In genomic region chr1:94324168-94324544, GRCh38 we compare ENCODE assay signal across 15 cellular contexts.
DNase-seq lines count a peak whose midpoint lies in the region; ATAC-seq, FAIRE-seq and TF ChIP-seq lines count a peak whose summit lies in the region.
"Had no signal": no experiment of that assay in that cellular context is flagged by ENCODE, and none has a peak within 500 bp of the region (broad histone marks: within the 10 kb centered on the region; RNA-seq: fewer than 3 reads in every experiment).

No MANE protein-coding gene starts in this region.

- peak overlapping the region; percentile 64 for H3K9ac ChIP-seq in mammary epithelial cell (ENCODE audit: insufficient read depth, low read length)
- H3K9ac ChIP-seq: BLaER1 had no signal

- no peak for TF ChIP-seq POLR2A in A549 (IDR thresholded peaks at IDR 0.05; ENCODE audit: low read length)

- no peak for DNase-seq in A549 (ENCODE audit: low read depth in 1 of 2, low spot score in 1 of 2)
- peak; percentile 63 for DNase-seq in mammary epithelial cell
- peak; percentile 59 to 63 for DNase-seq in lung microvascular endothelial cell (ENCODE audit: low read depth in 2 of 2)
- no peak for DNase-seq in NCI-H1417 treated with DMSO at 0.1 percent for 48 hours (lab: John Stamatoyannopoulos, UW)
- no peak for DNase-seq in activated CD8-positive, alpha-beta memory T cell treated with anti-CD3 and anti-CD28 coated beads for 24 hours
- DNase-seq in NCI-H524 (lab: John Stamatoyannopoulos, UW) = no peak
- DNase-seq in frontal cortex (ENCODE audit: low spot score in 2 of 2) = no peak
- DNase-seq: nucleus accumbens; stimulated activated CD4-positive, alpha-beta T cell treated with anti-CD3 and anti-CD28 coated beads, Interleukin-15, amount 100 ng/mL, for 24 hours had no signal

- H3K27ac ChIP-seq in A549 = peak overlapping the region; percentile 78 to 90
- peak overlapping the region; percentile 93 for H3K27ac ChIP-seq in mammary epithelial cell (ENCODE audit: insufficient read depth, low read depth, low read length)
- H3K27ac ChIP-seq: BLaER1 had no signal

- dilution Hi-C loops in mammary epithelial cell (cut with HindIII; ENCODE audit: low sequenced_read_pairs) = loop anchor here (5.0 kb wide), 1 partner anchor 82 kb away; no protein-coding TSS in a partner anchor

- 26% methylated on average over 4 of the region's 4 CpGs for WGBS in A549 (ENCODE audit: missing lambda C conversion rate)
- 21% methylated on average over 4 of the region's 4 CpGs for WGBS in mammary epithelial cell (ENCODE audit: low coverage, missing lambda C conversion rate)

- FAIRE-seq in A549 (lab: Jason Lieb, UNC) = no peak
- FAIRE-seq in frontal cortex (lab: Jason Lieb, UNC) = no peak
- FAIRE-seq: GM18507 had no signal

- no peak for ATAC-seq in A549
- ATAC-seq: left lobe of liver had no signal

- no peaks in the 10 kb centered on the region for H3K9me3 ChIP-seq in A549
- no peaks in the 10 kb centered on the region for H3K9me3 ChIP-seq in mammary epithelial cell (replicated peaks; ENCODE audit: insufficient read depth, low read length)
- H3K9me3 ChIP-seq: BLaER1, vagina had no signal

- BruUV-seq in mammary epithelial cell (replicated peaks; lab: Mats Ljungman, UMichigan) = no TSS peak

- no peaks in the 10 kb centered on the region for H3K27me3 ChIP-seq in mammary epithelial cell (ENCODE audit: insufficient read depth, low read length)
- H3K27me3 ChIP-seq: BLaER1, vagina had no signal

- H3K4me2 ChIP-seq in A549 (peak overlapping the region; percentile 72), mammary epithelial cell (ENCODE audit: insufficient read depth, low read depth, low read length) (peak overlapping the region; percentile 69)
- H3K4me2 ChIP-seq: BLaER1 had no signal

- TF ChIP-seq EP300 in A549 (IDR thresholded peaks at IDR 0.05) (peak in 1 of 2 experiments; percentile 35; a peak in 1 of 5 replicates), Ishikawa (IDR thresholded peaks at IDR 0.05; ENCODE audit: borderline replicate concordance) (peak; percentile 88)

- intact Hi-C loops in mammary epithelial cell (cut with micrococcal nuclease) = loop anchor here (2.0 kb wide), 2 partner anchors 23 to 87 kb away; partner anchors contain the start of gene ARHGAP29

- no peak overlapping the region for H2AFZ ChIP-seq in mammary epithelial cell (ENCODE audit: low read depth, low read length)

- no peaks in the 10 kb centered on the region for H3K36me3 ChIP-seq in mammary epithelial cell (ENCODE audit: insufficient read depth, low read length)
- H3K36me3 ChIP-seq: BLaER1, vagina had no signal

- POLR2A ChIA-PET in A549 (lab: Yijun Ruan, JAX) = no interaction called here

- no peak overlapping the region for H3K4me3 ChIP-seq in A549
- H3K4me3 ChIP-seq in mammary epithelial cell (replicated peaks in 1 of 3; ENCODE audit: insufficient read depth in 1 of 3, low read depth in 2 of 3, low read length in 3 of 3) = peak overlapping the region in 2 of 3 experiments; percentile 20 to 21
- H3K4me3 ChIP-seq: BLaER1, coronary artery, vagina had no signal

- H3K79me2 ChIP-seq in mammary epithelial cell (ENCODE audit: insufficient read depth, low read length) = no peaks in the 10 kb centered on the region

- TF ChIP-seq CTCF in A549 (IDR thresholded peaks at IDR 0.05) = no peak
- no peak for TF ChIP-seq CTCF in mammary epithelial cell (conservative IDR thresholded peaks at IDR 0.05 in 1 of 2, IDR thresholded peaks at IDR 0.05 in 1 of 2; ENCODE audit: extremely low read depth in 1 of 2, insufficient read depth in 1 of 2, low read depth in 1 of 2, low read length in 2 of 2)

- CTCF ChIA-PET in A549 (lab: Yijun Ruan, JAX) (interaction anchor here (0.6 to 5.4 kb wide), 3 partner anchors 12 to 390 kb away, joined by 5 to 35 read pairs (median 5); no protein-coding TSS in a partner anchor), mammary epithelial cell (lab: Charles Lee; ENCODE audit: low non-redundant PET) (no interaction called here)

- in situ Hi-C loops in mammary epithelial cell (cut with MboI; ENCODE audit: low sequenced_read_pairs in 2 of 2) = loop anchor here in 1 of 2 donors (5.0 kb wide), 1 partner anchor 77 kb away; no protein-coding TSS in a partner anchor

- H3K4me1 ChIP-seq in A549 (peaks cover 77% of the 10 kb centered on the region), mammary epithelial cell (ENCODE audit: insufficient read depth, low read length) (peaks cover 63% of the 10 kb centered on the region)
- H3K4me1 ChIP-seq: BLaER1 had no signal

- no peak for TF ChIP-seq RAD21 in A549 (conservative IDR thresholded peaks at IDR 0.05 in 1 of 2, IDR thresholded peaks at IDR 0.05 in 1 of 2)
- no peak for TF ChIP-seq RAD21 in Ishikawa (IDR thresholded peaks at IDR 0.05; ENCODE audit: low read depth)

- no peaks in the 10 kb centered on the region for H4K20me1 ChIP-seq in mammary epithelial cell (ENCODE audit: insufficient read depth, low read length)
- H4K20me1 ChIP-seq: BLaER1 had no signal

TF ChIP-seq in A549, 52 proteins besides CTCF, POLR2A, EP300 and RAD21:
- TF ChIP-seq JUNB (IDR thresholded peaks at IDR 0.05) (peak; percentile 61), GATA3 (IDR thresholded peaks at IDR 0.05; ENCODE audit: borderline replicate concordance) (peak; percentile 70; the same call in 1 of the 2 replicates), ZSCAN20 (CRISPR knock-in tag; IDR thresholded peaks at IDR 0.05) (no peak), ZFP36 (IDR thresholded peaks at IDR 0.05; ENCODE audit: borderline replicate concordance, partially characterized antibody) (no peak), CEBPB (IDR thresholded peaks at IDR 0.05) (no peak; a peak in 1 of 4 replicates), MYC (IDR thresholded peaks at IDR 0.05; ENCODE audit: borderline replicate concordance, low read length) (no peak), FOSL2 (IDR thresholded peaks at IDR 0.05) (no peak), FOSL2 (CRISPR knock-in tag; IDR thresholded peaks at IDR 0.05) (no peak; the same call in 1 of the 2 replicates)

TF ChIP-seq in Ishikawa, 13 proteins besides CTCF, POLR2A, EP300 and RAD21:
- TF ChIP-seq TEAD4 (IDR thresholded peaks at IDR 0.05) (peak; percentile 55), TCF12 (IDR thresholded peaks at IDR 0.05; ENCODE audit: low read depth) (peak; percentile 75), CREB1 (IDR thresholded peaks at IDR 0.05; ENCODE audit: low read depth) (no peak), NFIC (IDR thresholded peaks at IDR 0.05) (peak; percentile 63; the same call in 1 of the 2 replicates), EGR1 (IDR thresholded peaks at IDR 0.05) (no peak), CEBPB (IDR thresholded peaks at IDR 0.05) (no peak), FOXM1 (IDR thresholded peaks at IDR 0.05; ENCODE audit: borderline replicate concordance, low read depth) (peak; percentile 74; the same call in 1 of the 2 replicates), MAX (IDR thresholded peaks at IDR 0.05) (no peak), YY1 (IDR thresholded peaks at IDR 0.05; ENCODE audit: low read depth) (no peak), TAF1 (IDR thresholded peaks at IDR 0.05; ENCODE audit: low read depth) (no peak), ZBTB7A (IDR thresholded peaks at IDR 0.05; ENCODE audit: low read depth) (no peak)
- TF ChIP-seq, protein P1, sequence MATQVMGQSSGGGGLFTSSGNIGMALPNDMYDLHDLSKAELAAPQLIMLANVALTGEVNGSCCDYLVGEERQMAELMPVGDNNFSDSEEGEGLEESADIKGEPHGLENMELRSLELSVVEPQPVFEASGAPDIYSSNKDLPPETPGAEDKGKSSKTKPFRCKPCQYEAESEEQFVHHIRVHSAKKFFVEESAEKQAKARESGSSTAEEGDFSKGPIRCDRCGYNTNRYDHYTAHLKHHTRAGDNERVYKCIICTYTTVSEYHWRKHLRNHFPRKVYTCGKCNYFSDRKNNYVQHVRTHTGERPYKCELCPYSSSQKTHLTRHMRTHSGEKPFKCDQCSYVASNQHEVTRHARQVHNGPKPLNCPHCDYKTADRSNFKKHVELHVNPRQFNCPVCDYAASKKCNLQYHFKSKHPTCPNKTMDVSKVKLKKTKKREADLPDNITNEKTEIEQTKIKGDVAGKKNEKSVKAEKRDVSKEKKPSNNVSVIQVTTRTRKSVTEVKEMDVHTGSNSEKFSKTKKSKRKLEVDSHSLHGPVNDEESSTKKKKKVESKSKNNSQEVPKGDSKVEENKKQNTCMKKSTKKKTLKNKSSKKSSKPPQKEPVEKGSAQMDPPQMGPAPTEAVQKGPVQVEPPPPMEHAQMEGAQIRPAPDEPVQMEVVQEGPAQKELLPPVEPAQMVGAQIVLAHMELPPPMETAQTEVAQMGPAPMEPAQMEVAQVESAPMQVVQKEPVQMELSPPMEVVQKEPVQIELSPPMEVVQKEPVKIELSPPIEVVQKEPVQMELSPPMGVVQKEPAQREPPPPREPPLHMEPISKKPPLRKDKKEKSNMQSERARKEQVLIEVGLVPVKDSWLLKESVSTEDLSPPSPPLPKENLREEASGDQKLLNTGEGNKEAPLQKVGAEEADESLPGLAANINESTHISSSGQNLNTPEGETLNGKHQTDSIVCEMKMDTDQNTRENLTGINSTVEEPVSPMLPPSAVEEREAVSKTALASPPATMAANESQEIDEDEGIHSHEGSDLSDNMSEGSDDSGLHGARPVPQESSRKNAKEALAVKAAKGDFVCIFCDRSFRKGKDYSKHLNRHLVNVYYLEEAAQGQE (IDR thresholded peaks at IDR 0.05; ENCODE audit: low read depth) = no peak
- TF ChIP-seq, protein P2, sequence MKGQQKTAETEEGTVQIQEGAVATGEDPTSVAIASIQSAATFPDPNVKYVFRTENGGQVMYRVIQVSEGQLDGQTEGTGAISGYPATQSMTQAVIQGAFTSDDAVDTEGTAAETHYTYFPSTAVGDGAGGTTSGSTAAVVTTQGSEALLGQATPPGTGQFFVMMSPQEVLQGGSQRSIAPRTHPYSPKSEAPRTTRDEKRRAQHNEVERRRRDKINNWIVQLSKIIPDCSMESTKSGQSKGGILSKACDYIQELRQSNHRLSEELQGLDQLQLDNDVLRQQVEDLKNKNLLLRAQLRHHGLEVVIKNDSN (IDR thresholded peaks at IDR 0.05) = no peak

Comparison
In these comparisons a context has a peak if more than half of its experiments do, and no peak if none do; other contexts are left out.
1. DNase-seq: peak in mammary epithelial cell (single experiment) and lung microvascular endothelial cell (2 of 2); none in A549 (0 of 2), NCI-H1417 treated with DMSO at 0.1 percent for 48 hours (single experiment), activated CD8-positive, alpha-beta memory T cell treated with anti-CD3 and anti-CD28 coated beads for 24 hours (single experiment), NCI-H524 (0 of 2) and frontal cortex (0 of 2).